ENCODE assay signal across 10 cellular contexts in genomic region chr6:139249387-139249786, GRCh38. TPM values are rescaled to one million over a fixed set of nuclear protein-coding genes. Genes with fewer than 3 reads are reported as not detected.
A peak's percentile ranks its signal among the peaks of the same experiment; 100 is the strongest.
DNase-seq lines count a peak whose midpoint lies in the region; ATAC-seq and TF ChIP-seq lines count a peak whose summit lies in the region.
"Had no signal": no experiment of that assay in that cellular context is flagged by ENCODE, and none has a peak within 500 bp of the region (broad histone marks: within the 10 kb centered on the region; RNA-seq: fewer than 3 reads in every experiment).

No MANE protein-coding gene starts in this region.

- H3K4me1 ChIP-seq in spleen: peaks cover 15 to 28% (median 23%) of the 10 kb centered on the region in 6 donors

- peaks cover 41% of the 10 kb centered on the region for H3K4me1 Mint-ChIP-seq in T-helper 17 cell
- H3K4me1 Mint-ChIP-seq in CD14-positive monocyte: peaks cover 11% of the 10 kb centered on the region

- H3K9me3 Mint-ChIP-seq in activated naive CD4-positive, alpha-beta T cell treated with anti-CD3 and anti-CD28 coated beads, Interleukin-2, amount 50 U/mL, for 72 hours: no peaks in the 10 kb centered on the region
- H3K9me3 Mint-ChIP-seq in CD14-positive monocyte: no peaks in the 10 kb centered on the region

- WGBS in spleen, 5 donors: 48 to 76% (median 71%) methylated on average over 4 of the region's 4 CpGs

- no peak overlapping the region for H3K4me3 ChIP-seq in spleen
- H3K4me3 ChIP-seq: lower lobe of right lung had no signal

- ATAC-seq in GM18868 (IDR thresholded peaks at IDR 0.05; ENCODE audit: unreplicated experiment) (peak; percentile 59), T-helper 17 cell (no peak), HG03460 (IDR thresholded peaks at IDR 0.05; ENCODE audit: unreplicated experiment) (no peak)
- peak; percentile 70 to 74 for ATAC-seq in activated naive CD4-positive, alpha-beta T cell treated with anti-CD3 and anti-CD28 coated beads, Interleukin-2, amount 50 U/mL, for 72 hours
- ATAC-seq: lower lobe of right lung had no signal

- TF ChIP-seq POLR2A in spleen (IDR thresholded peaks at IDR 0.05): no peak

- H3K9me3 ChIP-seq in T-helper 17 cell (ENCODE audit: control insufficient read depth, low read length, poor library complexity, severe bottlenecking): no peaks in the 10 kb centered on the region
- no peaks in the 10 kb centered on the region for H3K9me3 ChIP-seq in spleen
- H3K9me3 ChIP-seq: lower lobe of right lung had no signal

- peak overlapping the region in 1 of 8 donors; percentile 7 for H3K27ac ChIP-seq in spleen
- H3K27ac ChIP-seq: lower lobe of right lung had no signal

- H3K36me3 Mint-ChIP-seq in T-helper 17 cell (ENCODE audit: low read depth) (peaks cover 2% of the 10 kb centered on the region), CD14-positive monocyte (peaks cover 0 to 2% of the 10 kb centered on the region in 2 donors)
- H3K36me3 Mint-ChIP-seq in activated naive CD4-positive, alpha-beta T cell treated with anti-CD3 and anti-CD28 coated beads, Interleukin-2, amount 50 U/mL, for 72 hours: no peaks in the 10 kb centered on the region

- intact Hi-C loops in spleen (cut with DNase I; ENCODE audit: low total_unique reads): no loop called here
- intact Hi-C loops in CD14-positive monocyte (cut with micrococcal nuclease): no loop called here

- peaks cover 0 to 11% (median 0%) of the 10 kb centered on the region in 6 donors for H3K36me3 ChIP-seq in spleen
- H3K36me3 ChIP-seq: lower lobe of right lung had no signal

- no peak for DNase-seq in T-helper 17 cell
- no peak for DNase-seq in activated naive CD4-positive, alpha-beta T cell treated with anti-CD3 and anti-CD28 coated beads, Interleukin-2, amount 50 U/mL, for 72 hours (ENCODE audit: low spot score in 2 of 2)
- DNase-seq in stimulated activated CD4-positive, alpha-beta T cell treated with anti-CD3 and anti-CD28 coated beads, Interleukin-2, amount 100 ng/mL, for 4 hours (ENCODE audit: low read depth): peak; percentile 51
- no peak for DNase-seq in spleen
- no peak for DNase-seq in CD14-positive monocyte (ENCODE audit: low spot score)
- DNase-seq: lower lobe of right lung, NCI-H1694, posterior cingulate gyrus had no signal

- peak overlapping the region; percentile 70 for H3K4me3 Mint-ChIP-seq in T-helper 17 cell
- no peak overlapping the region for H3K4me3 Mint-ChIP-seq in CD14-positive monocyte

- TF ChIP-seq CTCF in spleen (IDR thresholded peaks at IDR 0.05 in 8 of 11, conservative IDR thresholded peaks at IDR 0.05 in 3 of 11) (no peak), CD14-positive monocyte (IDR thresholded peaks at IDR 0.05) (no peak)

- H3K27me3 ChIP-seq in spleen (replicated peaks in 1 of 7): no peaks in the 10 kb centered on the region

- H3K27ac Mint-ChIP-seq in T-helper 17 cell: peak overlapping the region; percentile 96
- peak overlapping the region in 1 of 2 donors; percentile 50 for H3K27ac Mint-ChIP-seq in activated naive CD4-positive, alpha-beta T cell treated with anti-CD3 and anti-CD28 coated beads, Interleukin-2, amount 50 U/mL, for 72 hours
- H3K27ac Mint-ChIP-seq in CD14-positive monocyte: peak overlapping the region in 1 of 7 donors; percentile 61

- H3K27me3 Mint-ChIP-seq in T-helper 17 cell: no peaks in the 10 kb centered on the region
- peaks cover 0 to 1% (median 0%) of the 10 kb centered on the region in 3 donors for H3K27me3 Mint-ChIP-seq in CD14-positive monocyte (ENCODE audit: low read depth in 3 of 3)

RNA-seq across cellular contexts. Expression of gene TXLNB, which starts 42.4 kb away (rescaled TPM):
- total RNA-seq in T-helper 17 cell (under 1 TPM; 0.42 to 0.52 TPM), spleen (1 to 10 TPM; 2.4 to 6.6 (median 3.6) TPM)
- total RNA-seq in activated naive CD4-positive, alpha-beta T cell treated with anti-CD3 and anti-CD28 coated beads, Interleukin-2, amount 50 U/mL, for 72 hours: under 1 TPM; 0.31 to 0.32 TPM
- polyA plus RNA-seq in spleen (1 to 10 TPM; 1.2 to 2.2 (median 1.3) TPM), CD14-positive monocyte (under 1 TPM; 0.04 to 0.14 TPM)

Comparison
In these comparisons a context has a peak if more than half of its experiments do, and no peak if none do; other contexts are left out.
1. ATAC-seq: peak in GM18868 (single experiment) and activated naive CD4-positive, alpha-beta T cell treated with anti-CD3 and anti-CD28 coated beads, Interleukin-2, amount 50 U/mL, for 72 hours (2 of 2); none in T-helper 17 cell (single experiment) and HG03460 (single experiment).